Comparison of ENCODE assay signal across 34 cellular contexts in genomic region chr21:42122398-42122797, GRCh38. TPM values are rescaled to one million over a fixed set of nuclear protein-coding genes. Genes with fewer than 3 reads are reported as not detected.
"Had no signal": no experiment of that assay in that cellular context is flagged by ENCODE, and none has a peak within 500 bp of the region (broad histone marks: within the 10 kb centered on the region; RNA-seq: fewer than 3 reads in every experiment).

No MANE protein-coding gene starts in this region.

- DNase-seq: activated CD4-positive, alpha-beta T cell treated with anti-CD3 and anti-CD28 coated beads for 36 hours; activated CD4-positive, alpha-beta T cell treated with anti-CD3 and anti-CD28 coated beads, Interleukin-2, amount 50 U/mL, for 4 hours; activated CD4-positive, CD25-positive, alpha-beta regulatory T cell; activated naive CD4-positive, alpha-beta T cell; activated T-cell treated with anti-CD3 and anti-CD28 coated beads for 4 hours; activated T-cell treated with anti-CD3 and anti-CD28 coated beads, Interleukin-2, amount 50 U/mL, for 72 hours; dorsolateral prefrontal cortex; effector memory CD4-positive, alpha-beta T cell; islet precursor cell; left cardiac atrium; left ventricle myocardium superior; stimulated activated CD4-positive, alpha-beta T cell treated with anti-CD3 and anti-CD28 coated beads, Interleukin-2, amount 100 ng/mL, for 48 hours; stimulated activated naive CD8-positive, alpha-beta T cell treated with anti-CD3 and anti-CD28 coated beads, Interleukin-15, Interleukin-2, amounts not matched to agents 100 U/mL and 50 U/mL, for 24 hours; testis; uterus had no signal

- H3K4me3 Mint-ChIP-seq: activated CD4-positive, alpha-beta T cell treated with anti-CD3 and anti-CD28 coated beads for 36 hours; activated T-cell treated with anti-CD3 and anti-CD28 coated beads, Interleukin-2, amount 50 U/mL, for 72 hours; central memory CD8-positive, alpha-beta T cell; nephron had no signal

- H3K79me2 ChIP-seq: hepatocyte had no signal

- H3K36me3 Mint-ChIP-seq: activated naive CD4-positive, alpha-beta T cell treated with anti-CD3 and anti-CD28 coated beads, Interleukin-2, amount 50 U/mL, for 72 hours had no signal

- H3K4me2 ChIP-seq: hepatocyte had no signal

- H2AFZ ChIP-seq: hepatocyte had no signal

- ATAC-seq: activated CD4-positive, alpha-beta T cell treated with anti-CD3 and anti-CD28 coated beads for 36 hours; activated naive CD4-positive, alpha-beta T cell treated with anti-CD3 and anti-CD28 coated beads, Interleukin-2, amount 50 U/mL, for 72 hours; activated T-cell treated with anti-CD3 and anti-CD28 coated beads, Interleukin-2, amount 50 U/mL, for 72 hours; gastroesophageal sphincter; left cardiac atrium; left ventricle myocardium superior; stimulated activated naive CD8-positive, alpha-beta T cell treated with anti-CD3 and anti-CD28 coated beads, Interleukin-15, Interleukin-2, amounts not matched to agents 100 U/mL and 50 U/mL, for 24 hours had no signal

- H3K36me3 ChIP-seq: breast epithelium, gastroesophageal sphincter, neutrophil, right lobe of liver, transverse colon, uterus had no signal

- H3K27ac ChIP-seq: breast epithelium, coronary artery, dorsolateral prefrontal cortex, gastroesophageal sphincter, hepatocyte, neutrophil, right lobe of liver, testis, transverse colon, uterus had no signal

- H3K27ac Mint-ChIP-seq: activated CD4-positive, alpha-beta T cell treated with anti-CD3 and anti-CD28 coated beads for 36 hours; activated naive CD4-positive, alpha-beta T cell treated with anti-CD3 and anti-CD28 coated beads, Interleukin-2, amount 50 U/mL, for 72 hours; activated T-cell treated with anti-CD3 and anti-CD28 coated beads, Interleukin-2, amount 50 U/mL, for 72 hours; nephron had no signal

- H3K9me3 Mint-ChIP-seq: activated naive CD4-positive, alpha-beta T cell treated with anti-CD3 and anti-CD28 coated beads, Interleukin-2, amount 50 U/mL, for 72 hours; activated T-cell treated with anti-CD3 and anti-CD28 coated beads, Interleukin-2, amount 50 U/mL, for 72 hours; central memory CD8-positive, alpha-beta T cell; nephron had no signal

- H3K4me1 ChIP-seq: gastroesophageal sphincter, testis, uterus had no signal

- H3K4me3 ChIP-seq: breast epithelium, coronary artery, dorsolateral prefrontal cortex, gastroesophageal sphincter, hepatocyte, right lobe of liver, testis, transverse colon, uterus had no signal

- H3K9me3 ChIP-seq: breast epithelium, gastroesophageal sphincter, neutrophil, right lobe of liver, testis, transverse colon, uterus had no signal

RNA-seq across cellular contexts. Expression of gene UMODL1, which starts 51.3 kb away (rescaled TPM):
- total RNA-seq: activated CD4-positive, alpha-beta T cell treated with anti-CD3 and anti-CD28 coated beads for 36 hours; breast epithelium; epithelial cell of proximal tubule; fibroblast of lung; fibroblast of villous mesenchyme; gastroesophageal sphincter; left cardiac atrium; left ventricle myocardium superior; lung microvascular endothelial cell; mucosa of gallbladder; osteocyte; posterior vena cava; renal cortical epithelial cell; skeletal muscle tissue; uterus had no signal
- polyA plus RNA-seq: fibroblast of lung had no signal
